Comparison of ENCODE assay signal across 8 cellular contexts in the genomic region with DNA sequence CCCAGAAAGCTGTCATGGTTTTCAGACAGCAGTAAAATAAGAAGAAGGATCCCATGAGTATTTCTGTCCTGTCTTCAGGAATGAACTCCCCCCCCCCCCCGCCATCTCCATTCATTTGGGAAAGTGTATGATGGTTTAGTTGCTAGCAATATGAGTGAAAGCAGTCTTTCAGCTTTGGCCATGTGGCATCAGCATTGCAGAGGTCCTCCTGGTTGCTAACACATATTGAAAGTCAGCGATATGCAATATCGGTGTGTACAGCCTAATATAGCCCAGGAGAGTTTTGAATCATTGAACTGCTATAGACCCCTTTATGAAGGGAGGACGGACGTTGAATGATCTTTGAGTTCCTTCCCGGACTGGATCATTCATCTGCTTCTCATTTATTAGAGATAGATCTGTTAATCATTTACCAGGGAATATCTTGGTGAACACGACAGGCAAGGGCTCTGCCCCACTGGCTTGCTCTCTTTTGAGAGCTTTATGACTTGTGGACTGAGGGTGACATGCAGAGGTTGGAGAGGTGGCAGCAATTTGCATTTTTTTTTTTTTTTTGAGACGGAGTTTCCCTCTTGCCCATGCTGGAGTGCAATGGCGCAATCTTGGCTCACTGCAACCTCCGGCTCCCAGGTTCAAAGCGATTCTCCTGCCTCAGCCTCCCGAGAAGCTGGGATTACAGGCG. TPM values are rescaled to one million over a fixed set of nuclear protein-coding genes. Genes with fewer than 3 reads are reported as not detected.
DNase-seq lines count a peak whose midpoint lies in the region; ATAC-seq and TF ChIP-seq lines count a peak whose summit lies in the region.

No MANE protein-coding gene starts in this region.

- peak overlapping the region; percentile 70 to 100 (median 86) for H3K4me3 Mint-ChIP-seq in IgD-negative memory B cell
- peak overlapping the region; percentile 99 for H3K4me3 Mint-ChIP-seq in central memory CD8-positive, alpha-beta T cell
- peak overlapping the region; percentile 98 for H3K4me3 Mint-ChIP-seq in natural killer cell

- no peak for DNase-seq in central memory CD8-positive, alpha-beta T cell (ENCODE audit: low spot score in 2 of 2)
- DNase-seq in natural killer cell: no peak
- no peak for DNase-seq in stimulated activated CD8-positive, alpha-beta memory T cell treated with anti-CD3 and anti-CD28 coated beads, Interleukin-4, amount 100 ng/mL, for 48 hours
- DNase-seq in putamen (ENCODE audit: low spot score): no peak
- no peak for DNase-seq in stimulated activated CD4-positive, alpha-beta T cell treated with anti-CD3 and anti-CD28 coated beads, Interleukin-4, amount 100 ng/mL, for 1 hour
- no peak for DNase-seq in islet precursor cell

- no peaks in the 10 kb centered on the region for H3K27me3 ChIP-seq in BLaER1

- H3K4me3 ChIP-seq in BLaER1: peak overlapping the region; percentile 76

- H3K4me1 Mint-ChIP-seq in IgD-negative memory B cell (peaks cover 16 to 21% (median 21%) of the 10 kb centered on the region in 3 donors), natural killer cell (peaks cover 10 to 22% of the 10 kb centered on the region in 2 donors)
- H3K4me1 Mint-ChIP-seq in central memory CD8-positive, alpha-beta T cell: peaks cover 20% of the 10 kb centered on the region

- H3K36me3 Mint-ChIP-seq in IgD-negative memory B cell (peaks cover 7% of the 10 kb centered on the region), natural killer cell (no peaks in the 10 kb centered on the region)
- H3K36me3 Mint-ChIP-seq in central memory CD8-positive, alpha-beta T cell (ENCODE audit: insufficient read depth): peaks cover 19% of the 10 kb centered on the region

- peak overlapping the region; percentile 98 for H3K4me2 ChIP-seq in BLaER1

- no peak for TF ChIP-seq CTCF in natural killer cell (IDR thresholded peaks at IDR 0.05)

- no peaks in the 10 kb centered on the region for H3K9me3 Mint-ChIP-seq in IgD-negative memory B cell
- H3K9me3 Mint-ChIP-seq in central memory CD8-positive, alpha-beta T cell: no peaks in the 10 kb centered on the region
- no peaks in the 10 kb centered on the region for H3K9me3 Mint-ChIP-seq in natural killer cell

- peaks cover 72% of the 10 kb centered on the region for H4K20me1 ChIP-seq in BLaER1

- H3K9me3 ChIP-seq in BLaER1: no peaks in the 10 kb centered on the region

- peaks cover 44% of the 10 kb centered on the region for H3K4me1 ChIP-seq in BLaER1

- H3K9ac ChIP-seq in BLaER1: peak overlapping the region; percentile 86

- no peak overlapping the region for H3K27ac ChIP-seq in BLaER1

- ATAC-seq in central memory CD8-positive, alpha-beta T cell (replicated peaks; ENCODE audit: extremely low read depth, poor library complexity, severe bottlenecking): no peak
- no peak for ATAC-seq in natural killer cell

- intact Hi-C loops in natural killer cell (cut with micrococcal nuclease): no loop called here

- H3K36me3 ChIP-seq in BLaER1: peaks cover 37% of the 10 kb centered on the region

- H3K27me3 Mint-ChIP-seq in IgD-negative memory B cell (no peaks in the 10 kb centered on the region), natural killer cell (ENCODE audit: low read depth in 2 of 2) (no peaks in the 10 kb centered on the region)
- H3K27me3 Mint-ChIP-seq in central memory CD8-positive, alpha-beta T cell: no peaks in the 10 kb centered on the region

- H3K27ac Mint-ChIP-seq in IgD-negative memory B cell (peak overlapping the region in 2 of 3 donors; percentile 53 to 100), natural killer cell (peak overlapping the region in 1 of 2 donors; percentile 95)
- no peak overlapping the region for H3K27ac Mint-ChIP-seq in central memory CD8-positive, alpha-beta T cell (ENCODE audit: low read depth)

RNA-seq across cellular contexts. Expression of a gene that starts 25.2 kb away (rescaled TPM):
- polyA plus RNA-seq in IgD-negative memory B cell: 67.5 TPM
- 10 to 100 TPM; 43.0 to 60.3 (median 50.1) TPM for total RNA-seq in natural killer cell

RNA-seq across cellular contexts. Expression of a gene that starts 45.5 kb away (rescaled TPM):
- 9.4 TPM for polyA plus RNA-seq in IgD-negative memory B cell
- under 1 TPM in 1 of 3 donors, not detected in 2; 0.20 TPM for total RNA-seq in natural killer cell

RNA-seq across cellular contexts. Expression of a gene that starts 50.7 kb away (rescaled TPM):
- polyA plus RNA-seq in IgD-negative memory B cell: 1.1 TPM
- total RNA-seq in natural killer cell: 1 to 10 TPM; 1.1 to 1.3 (median 1.2) TPM

RNA-seq across cellular contexts. Expression of a gene that starts 55.1 kb away (rescaled TPM):
- 0.93 TPM for polyA plus RNA-seq in IgD-negative memory B cell
- total RNA-seq in natural killer cell: 10 to 100 TPM; 12.3 to 22.2 (median 13.7) TPM
